Comparison of ENCODE assay signal across 8 cellular contexts in the genomic region with DNA sequence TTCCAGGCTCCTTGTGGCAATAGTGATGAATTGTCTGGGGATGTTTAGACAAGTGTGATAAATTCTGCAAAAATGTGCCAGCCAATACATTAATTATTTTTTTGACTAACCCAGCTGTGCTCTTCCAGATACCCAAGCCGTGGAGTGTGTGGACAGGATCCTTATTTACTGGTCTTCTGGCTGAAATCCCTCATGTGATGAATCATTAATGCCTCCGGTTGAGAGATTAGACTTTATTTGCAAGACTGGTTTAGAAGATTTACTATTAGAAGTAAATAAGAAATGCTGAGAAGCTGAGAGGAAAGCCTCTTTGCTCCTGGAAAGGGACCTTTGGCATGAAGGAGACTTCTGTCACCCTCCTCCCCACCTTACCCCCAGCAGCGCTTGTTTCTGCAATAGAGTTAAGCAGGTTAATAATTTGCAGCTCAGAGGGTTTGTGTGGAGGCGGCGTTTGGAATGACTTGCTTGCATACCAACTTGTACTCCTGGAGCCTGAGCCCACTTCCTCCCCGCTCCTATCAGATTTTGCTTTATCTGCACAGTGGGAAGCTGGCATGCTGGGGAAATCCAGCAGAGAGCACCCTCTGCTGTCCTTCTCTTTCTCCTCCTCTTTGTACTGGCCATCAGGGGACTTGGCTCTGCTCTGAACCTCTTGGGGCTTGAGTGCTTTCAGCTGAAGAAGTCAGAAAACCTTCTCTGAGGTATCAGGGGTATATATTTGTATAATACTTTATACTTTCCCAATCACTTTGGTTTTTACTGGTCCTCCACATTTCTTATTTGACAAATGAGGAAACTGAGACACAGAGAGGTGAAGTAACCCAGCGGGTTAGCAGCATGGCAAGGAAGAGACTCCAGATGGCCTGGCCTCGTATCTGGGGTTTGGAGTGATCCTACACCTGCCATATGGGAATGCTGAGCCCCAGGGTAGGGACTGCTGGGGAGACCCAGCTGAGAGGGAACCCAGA. TPM values are rescaled to one million over a fixed set of nuclear protein-coding genes. Genes with fewer than 3 reads are reported as not detected.
A peak's percentile ranks its signal among the peaks of the same experiment; 100 is the strongest.
DNase-seq lines count a peak whose midpoint lies in the region; FAIRE-seq and TF ChIP-seq lines count a peak whose summit lies in the region.

No MANE protein-coding gene starts in this region.

- peak overlapping the region in 2 of 3 experiments; percentile 15 to 26 for H3K4me3 Mint-ChIP-seq in nephron
- H3K4me3 Mint-ChIP-seq in CD8-positive, alpha-beta memory T cell: no peak overlapping the region

- peak overlapping the region; percentile 36 to 96 (median 96) for H3K27ac Mint-ChIP-seq in nephron
- H3K27ac Mint-ChIP-seq in CD8-positive, alpha-beta memory T cell: no peak overlapping the region

- H3K27me3 ChIP-seq in CD8-positive, alpha-beta memory T cell (ENCODE audit: insufficient read depth, low read length, poor library complexity, severe bottlenecking): no peaks in the 10 kb centered on the region

- peaks cover 3% of the 10 kb centered on the region for H3K36me3 Mint-ChIP-seq in nephron (ENCODE audit: low read depth)
- no peaks in the 10 kb centered on the region for H3K36me3 Mint-ChIP-seq in CD8-positive, alpha-beta memory T cell

- peaks cover 13% of the 10 kb centered on the region for H3K4me1 Mint-ChIP-seq in nephron
- peaks cover 4 to 10% (median 8%) of the 10 kb centered on the region in 3 donors for H3K4me1 Mint-ChIP-seq in CD8-positive, alpha-beta memory T cell

- no peak for TF ChIP-seq POLR2A in H54 (IDR thresholded peaks at IDR 0.05; ENCODE audit: low read depth, low read length)

- no peaks in the 10 kb centered on the region for H3K27me3 Mint-ChIP-seq in nephron (ENCODE audit: low read depth)
- peaks cover 8 to 22% of the 10 kb centered on the region in 2 donors for H3K27me3 Mint-ChIP-seq in CD8-positive, alpha-beta memory T cell

- DNase-seq in AG20443 (ENCODE audit: low spot score): peak; percentile 62
- peak; percentile 38 for DNase-seq in H54 (ENCODE audit: insufficient read length, low spot score)
- DNase-seq in RCC 7860 (ENCODE audit: low spot score): peak; percentile 99
- DNase-seq in epithelial cell of proximal tubule (ENCODE audit: low read depth): peak; percentile 99
- no peak for DNase-seq in central memory CD4-positive, alpha-beta T cell
- no peak for DNase-seq in CD8-positive, alpha-beta memory T cell
- DNase-seq in NK-92 treated with Interleukin-12 subunit alpha and Interleukin-12 subunit beta, amount 100 ng/mL, for 24 hours (lab: John Stamatoyannopoulos, UW): no peak

- no peaks in the 10 kb centered on the region for H3K9me3 ChIP-seq in CD8-positive, alpha-beta memory T cell (ENCODE audit: low read length)

- H3K4me1 ChIP-seq in CD8-positive, alpha-beta memory T cell (ENCODE audit: insufficient read depth, low read length): no peaks in the 10 kb centered on the region

- no peaks in the 10 kb centered on the region for H3K9me3 Mint-ChIP-seq in nephron
- H3K9me3 Mint-ChIP-seq in CD8-positive, alpha-beta memory T cell: no peaks in the 10 kb centered on the region

- H3K36me3 ChIP-seq in CD8-positive, alpha-beta memory T cell (ENCODE audit: insufficient read depth, low read length): no peaks in the 10 kb centered on the region

- POLR2A ChIA-PET in CD8-positive, alpha-beta memory T cell (lab: Charles Lee): no interaction called here

- no peak overlapping the region for H3K27ac ChIP-seq in CD8-positive, alpha-beta memory T cell (ENCODE audit: low read depth, low read length)

- TF ChIP-seq CTCF in epithelial cell of proximal tubule (conservative IDR thresholded peaks at IDR 0.05; ENCODE audit: low read depth, low read length) (peak; percentile 85), nephron (IDR thresholded peaks at IDR 0.05; ENCODE audit: unreplicated experiment in 3 of 3) (peak; percentile 50 to 63 (median 52))

- FAIRE-seq in H54 (lab: Jason Lieb, UNC) (peak; percentile 50), RCC 7860 (lab: Jason Lieb, UNC) (peak; percentile 98)

- peak overlapping the region; percentile 1 for H3K4me3 ChIP-seq in epithelial cell of proximal tubule (ENCODE audit: low read depth, low read length)
- no peak overlapping the region for H3K4me3 ChIP-seq in CD8-positive, alpha-beta memory T cell (ENCODE audit: low read length)

- CTCF ChIA-PET in CD8-positive, alpha-beta memory T cell (lab: Charles Lee): interaction anchor here (0.6 to 0.9 kb wide), 3 partner anchors 26 to 1460 kb away, joined by 3 read pairs; no protein-coding TSS in a partner anchor

RNA-seq across cellular contexts. Expression of a gene that starts 16.3 kb away (rescaled TPM):
- 0.06 TPM in 1 of 2 replicates, not detected in the other for total RNA-seq in epithelial cell of proximal tubule
- total RNA-seq in CD8-positive, alpha-beta memory T cell: under 1 TPM in 1 of 2 experiments, not detected in 1; 0.16 TPM
- polyA plus RNA-seq in CD8-positive, alpha-beta memory T cell: 0.35 TPM

Comparison
In these comparisons a context has a peak if more than half of its experiments do, and no peak if none do; other contexts are left out.
1. DNase-seq: peak in AG20443 (single experiment), H54 (single experiment), RCC 7860 (single experiment) and epithelial cell of proximal tubule (single experiment); none in central memory CD4-positive, alpha-beta T cell (single experiment), CD8-positive, alpha-beta memory T cell (0 of 5) and NK-92 treated with Interleukin-12 subunit alpha and Interleukin-12 subunit beta, amount 100 ng/mL, for 24 hours (single experiment).
2. H3K27ac Mint-ChIP-seq: peak in nephron (3 of 3); none in CD8-positive, alpha-beta memory T cell (0 of 8).
3. H3K4me3 Mint-ChIP-seq: peak in nephron (2 of 3); none in CD8-positive, alpha-beta memory T cell (0 of 7).